13 cellular contexts compared by ENCODE assay signal in genomic region chr5:137619191-137619870, GRCh38.
DNase-seq lines count a peak whose midpoint lies in the region; ATAC-seq and TF ChIP-seq lines count a peak whose summit lies in the region.
"Had no signal": no experiment of that assay in that cellular context is flagged by ENCODE, and none has a peak within 500 bp of the region (broad histone marks: within the 10 kb centered on the region; RNA-seq: fewer than 3 reads in every experiment).

No MANE protein-coding gene starts in this region.

- H3K4me1 ChIP-seq in ascending aorta (peaks cover 9 to 43% of the 10 kb centered on the region in 2 donors), GM23338 (ENCODE audit: insufficient read depth) (no peaks in the 10 kb centered on the region)
- H3K4me1 ChIP-seq: Caco-2 had no signal

- no peaks in the 10 kb centered on the region for H3K79me2 ChIP-seq in GM23338 (replicated peaks; ENCODE audit: insufficient read depth)

- H3F3A ChIP-seq in GM23338 (replicated peaks; ENCODE audit: low read depth): no peaks in the 10 kb centered on the region

- no peaks in the 10 kb centered on the region for H3K9me3 ChIP-seq in ascending aorta
- H3K9me3 ChIP-seq: Caco-2 had no signal

- H3K27ac ChIP-seq in ascending aorta (peak overlapping the region; percentile 84 to 92), GM23338 (ENCODE audit: low read depth) (no peak overlapping the region)

- CTCF ChIA-PET in AG04449 (lab: Yijun Ruan, JAX): interaction anchor here (1.2 to 25.7 kb wide), 5 partner anchors 11 to 299 kb away, joined by 3 to 748 read pairs (median 21); partner anchors contain the start of genes KLHL3 and SPOCK1

- H3K4me3 Mint-ChIP-seq in GM23338: no peak overlapping the region
- H3K4me3 Mint-ChIP-seq: activated naive CD8-positive, alpha-beta T cell treated with anti-CD3 and anti-CD28 coated beads, Interleukin-2, amount 10 ng/mL, durations not matched to agents 7 days and 5 days; mesothelial cell of epicardium; stimulated activated memory B cell treated with anti-CD40 and anti-IgM and Interleukin-4, amounts not matched to agents 10 μg/mL and 1 μg/mL and 100 μg/mL, for 72 hours had no signal

- H3K27ac Mint-ChIP-seq in GM23338: no peak overlapping the region
- H3K27ac Mint-ChIP-seq: activated naive CD8-positive, alpha-beta T cell treated with anti-CD3 and anti-CD28 coated beads, Interleukin-2, amount 10 ng/mL, durations not matched to agents 7 days and 5 days; mesothelial cell of epicardium; stimulated activated memory B cell treated with anti-CD40 and anti-IgM and Interleukin-4, amounts not matched to agents 10 μg/mL and 1 μg/mL and 100 μg/mL, for 72 hours had no signal

- POLR2A ChIA-PET in AG04449 (lab: Yijun Ruan, JAX): interaction anchor here (0.6 kb wide), 1 partner anchor 1381 kb away, joined by 3 read pairs; no protein-coding TSS in a partner anchor

- H3K36me3 Mint-ChIP-seq in GM23338 (ENCODE audit: low read depth): peaks cover 7% of the 10 kb centered on the region; the same call in 1 of the 3 replicates
- H3K36me3 Mint-ChIP-seq: mesothelial cell of epicardium had no signal

- ATAC-seq in HG02798 (IDR thresholded peaks at IDR 0.05; ENCODE audit: poor library complexity, unreplicated experiment): no peak
- ATAC-seq in GM23338: no peak
- ATAC-seq: Panc1; stimulated activated memory B cell treated with anti-CD40 and anti-IgM and Interleukin-4, amounts not matched to agents 10 μg/mL and 1 μg/mL and 100 μg/mL, for 72 hours had no signal

- no peaks in the 10 kb centered on the region for H3K9me2 ChIP-seq in GM23338 (ENCODE audit: insufficient read depth)

- H4K20me1 ChIP-seq in GM23338 (replicated peaks; ENCODE audit: insufficient read depth): no peaks in the 10 kb centered on the region

- H3K36me3 ChIP-seq in ascending aorta: no peaks in the 10 kb centered on the region
- H3K36me3 ChIP-seq in GM23338 (ENCODE audit: insufficient read depth): no peaks in the 10 kb centered on the region; the same call in 1 of the 2 replicates

- DNase-seq in AG04449 (ENCODE audit: low read depth, low spot score) (peak; percentile 88), NCI-H1105 treated with DMSO at 0.1 percent for 48 hours (lab: John Stamatoyannopoulos, UW) (peak; percentile 75), ascending aorta (ENCODE audit: low spot score in 2 of 2) (peak in 1 of 2 donors; percentile 83), kidney tubule cell (ENCODE audit: low spot score) (peak; percentile 43), GM23338 (ENCODE audit: low spot score) (no peak), OCI-M1 (lab: John Stamatoyannopoulos, UW) (no peak)
- no peak for DNase-seq in activated T-cell treated with anti-CD3 and anti-CD28 coated beads, Interleukin-2, amount 50 U/mL, for 1 hour
- DNase-seq: activated naive CD8-positive, alpha-beta T cell treated with anti-CD3 and anti-CD28 coated beads, Interleukin-2, amount 10 ng/mL, durations not matched to agents 7 days and 5 days; Caco-2 had no signal

- no peaks in the 10 kb centered on the region for H3K9me3 Mint-ChIP-seq in GM23338
- H3K9me3 Mint-ChIP-seq: activated naive CD8-positive, alpha-beta T cell treated with anti-CD3 and anti-CD28 coated beads, Interleukin-2, amount 10 ng/mL, durations not matched to agents 7 days and 5 days; mesothelial cell of epicardium; stimulated activated memory B cell treated with anti-CD40 and anti-IgM and Interleukin-4, amounts not matched to agents 10 μg/mL and 1 μg/mL and 100 μg/mL, for 72 hours had no signal

- no peak overlapping the region for H3K4me2 ChIP-seq in GM23338

- TF ChIP-seq CTCF in AG04449 (IDR thresholded peaks at IDR 0.05; ENCODE audit: insufficient read depth, low read length, missing control alignments): no peak
- no peak for TF ChIP-seq CTCF in ascending aorta (IDR thresholded peaks at IDR 0.05)
- no peak for TF ChIP-seq CTCF in GM23338 (conservative IDR thresholded peaks at IDR 0.05; ENCODE audit: low read depth in 2 of 2)

- H3K27me3 Mint-ChIP-seq in GM23338 (ENCODE audit: insufficient read depth, low read depth, poor library complexity): peaks cover 3% of the 10 kb centered on the region
- H3K27me3 Mint-ChIP-seq: activated naive CD8-positive, alpha-beta T cell treated with anti-CD3 and anti-CD28 coated beads, Interleukin-2, amount 10 ng/mL, durations not matched to agents 7 days and 5 days; stimulated activated memory B cell treated with anti-CD40 and anti-IgM and Interleukin-4, amounts not matched to agents 10 μg/mL and 1 μg/mL and 100 μg/mL, for 72 hours had no signal

- no peaks in the 10 kb centered on the region for H3K27me3 ChIP-seq in ascending aorta
- no peaks in the 10 kb centered on the region for H3K27me3 ChIP-seq in GM23338 (ENCODE audit: insufficient read depth)

- intact Hi-C loops in ascending aorta (cut with DNase I): loop anchor here (10.0 kb wide), 1 partner anchor 305 kb away; no protein-coding TSS in a partner anchor

- peaks cover 3% of the 10 kb centered on the region; the same call in 2 of the 3 replicates for H3K4me1 Mint-ChIP-seq in GM23338
- H3K4me1 Mint-ChIP-seq: mesothelial cell of epicardium had no signal

- H2AFZ ChIP-seq in GM23338: no peak overlapping the region

- H3K4me3 ChIP-seq in AG04449 (ENCODE audit: low read depth, low read length) (no peak overlapping the region), ascending aorta (no peak overlapping the region), GM23338 (no peak overlapping the region)

TF ChIP-seq in GM23338, 12 proteins besides CTCF, POLR2A, EP300 and RAD21 (continues in another document):
- TF ChIP-seq POLR2AphosphoS5 (IDR thresholded peaks at IDR 0.05; ENCODE audit: low read depth): no peak
- TF ChIP-seq CREB1 (CRISPR knock-in tag; IDR thresholded peaks at IDR 0.05; ENCODE audit: low read depth): no peak
- TF ChIP-seq STAT1 (IDR thresholded peaks at IDR 0.05; ENCODE audit: unreplicated experiment): no peak
- no peak for TF ChIP-seq ETS1 (IDR thresholded peaks at IDR 0.05)
- no peak for TF ChIP-seq ZNF331 (CRISPR knock-in tag; IDR thresholded peaks at IDR 0.05; ENCODE audit: low read depth)
- TF ChIP-seq REST (IDR thresholded peaks at IDR 0.05; ENCODE audit: unreplicated experiment): no peak
- no peak for TF ChIP-seq EZH2phosphoT487 (IDR thresholded peaks at IDR 0.05; ENCODE audit: unreplicated experiment)

Comparison
In these comparisons a context has a peak if more than half of its experiments do, and no peak if none do; other contexts are left out.
1. DNase-seq: peak in AG04449 (single experiment), NCI-H1105 treated with DMSO at 0.1 percent for 48 hours (single experiment) and kidney tubule cell (single experiment); none in GM23338 (single experiment), activated T-cell treated with anti-CD3 and anti-CD28 coated beads, Interleukin-2, amount 50 U/mL, for 1 hour (single experiment) and OCI-M1 (single experiment).